Comparison of ENCODE assay signal across 19 cellular contexts in the genomic region with DNA sequence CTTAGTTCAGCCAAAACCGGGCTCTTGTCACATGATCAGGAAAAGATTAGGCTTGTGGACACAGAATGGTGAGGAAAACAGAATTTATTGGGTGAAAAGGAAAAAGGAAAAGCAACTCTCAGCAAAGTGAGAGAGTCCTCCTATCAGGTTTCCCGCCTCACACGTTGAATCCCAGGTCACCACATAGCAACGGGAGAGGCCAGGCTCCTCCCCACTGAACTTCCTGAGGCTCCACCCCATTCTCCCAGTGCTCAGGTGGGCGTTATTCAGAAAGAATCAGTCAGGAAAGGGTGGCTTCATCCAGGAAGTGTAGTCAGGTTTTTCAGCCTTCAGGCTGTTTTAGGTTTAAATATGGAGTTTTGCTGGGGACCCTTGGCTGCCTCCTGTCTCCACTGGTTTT.
DNase-seq lines count a peak whose midpoint lies in the region; ATAC-seq and TF ChIP-seq lines count a peak whose summit lies in the region.
"Had no signal": no experiment of that assay in that cellular context is flagged by ENCODE, and none has a peak within 500 bp of the region (broad histone marks: within the 10 kb centered on the region; RNA-seq: fewer than 3 reads in every experiment).

No MANE protein-coding gene starts in this region.

- H3K4me3 Mint-ChIP-seq in neural progenitor cell = no peak overlapping the region
- H3K4me3 Mint-ChIP-seq: activated CD4-positive, alpha-beta T cell treated with anti-CD3 and anti-CD28 coated beads, Interleukin-2, amount 10 ng/mL, durations not matched to agents 7 days and 5 days; activated T-cell treated with anti-CD3 and anti-CD28 coated beads, Interleukin-2, amount 50 U/mL, for 24 hours; central memory CD8-positive, alpha-beta T cell; naive thymus-derived CD8-positive, alpha-beta T cell had no signal

- no peak for TF ChIP-seq CTCF in esophagus squamous epithelium (IDR thresholded peaks at IDR 0.05)
- no peak for TF ChIP-seq CTCF in neural progenitor cell (IDR thresholded peaks at IDR 0.05)

- DNase-seq in Daoy (ENCODE audit: low read depth) (peak; percentile 43), NCI-H2196 (lab: John Stamatoyannopoulos, UW; ENCODE audit: unreplicated experiment) (peak; percentile 17), esophagus squamous epithelium (lab: John Stamatoyannopoulos, UW) (no peak), neural progenitor cell (ENCODE audit: low spot score) (no peak), substantia nigra (lab: John Stamatoyannopoulos, UW) (no peak), AG20443 (ENCODE audit: low spot score) (no peak)
- DNase-seq in stimulated activated CD4-positive, alpha-beta T cell treated with anti-CD3 and anti-CD28 coated beads, Interleukin-4, amount 100 ng/mL, for 4 hours = no peak
- DNase-seq: activated CD4-positive, alpha-beta T cell treated with anti-CD3 and anti-CD28 coated beads, Interleukin-2, amount 10 ng/mL, durations not matched to agents 7 days and 5 days; activated T-cell treated with anti-CD3 and anti-CD28 coated beads, Interleukin-2, amount 50 U/mL, for 24 hours; AML-193; GOT3; KG1; naive thymus-derived CD8-positive, alpha-beta T cell had no signal

- no peak overlapping the region for H2AFZ ChIP-seq in neural progenitor cell (replicated peaks)

- 43 to 45% methylated on average over 5 of the region's 5 CpGs for whole genome bisulfite sequencing in esophagus squamous epithelium, 2 donors

- no peaks in the 10 kb centered on the region for H3F3A ChIP-seq in neural progenitor cell (ENCODE audit: low read depth)

- no peaks in the 10 kb centered on the region for H3K27me3 Mint-ChIP-seq in neural progenitor cell (ENCODE audit: insufficient read depth, low read depth)

- H3K4me1 Mint-ChIP-seq in neural progenitor cell = no peaks in the 10 kb centered on the region
- H3K4me1 Mint-ChIP-seq: activated CD4-positive, alpha-beta T cell treated with anti-CD3 and anti-CD28 coated beads, Interleukin-2, amount 10 ng/mL, durations not matched to agents 7 days and 5 days; central memory CD8-positive, alpha-beta T cell had no signal

- no peaks in the 10 kb centered on the region for H3K79me2 ChIP-seq in neural progenitor cell (ENCODE audit: low read depth)

- H3K27ac ChIP-seq in esophagus squamous epithelium (peak overlapping the region in 3 of 4 donors; percentile 54 to 70 (median 68)), neural progenitor cell (no peak overlapping the region), substantia nigra (ENCODE audit: low read depth, low read length, poor library complexity, severe bottlenecking) (no peak overlapping the region)
- H3K27ac ChIP-seq: epithelial cell of prostate, SK-N-MC, tibial nerve had no signal

- H3K27me3 ChIP-seq in esophagus squamous epithelium = no peaks in the 10 kb centered on the region
- H3K27me3 ChIP-seq in neural progenitor cell = no peaks in the 10 kb centered on the region
- H3K27me3 ChIP-seq: tibial nerve had no signal

- no peaks in the 10 kb centered on the region for H3K9me3 Mint-ChIP-seq in neural progenitor cell
- H3K9me3 Mint-ChIP-seq: activated CD4-positive, alpha-beta T cell treated with anti-CD3 and anti-CD28 coated beads, Interleukin-2, amount 10 ng/mL, durations not matched to agents 7 days and 5 days; activated T-cell treated with anti-CD3 and anti-CD28 coated beads, Interleukin-2, amount 50 U/mL, for 24 hours; central memory CD8-positive, alpha-beta T cell; naive thymus-derived CD8-positive, alpha-beta T cell had no signal

- H3K4me1 ChIP-seq in esophagus squamous epithelium (peaks cover 6 to 31% (median 9%) of the 10 kb centered on the region in 3 donors), neural progenitor cell (no peaks in the 10 kb centered on the region)

- no peak for TF ChIP-seq POLR2A in esophagus squamous epithelium (IDR thresholded peaks at IDR 0.05)

- H3K4me3 ChIP-seq in esophagus squamous epithelium (no peak overlapping the region), neural progenitor cell (no peak overlapping the region)
- H3K4me3 ChIP-seq: heart left ventricle, SK-N-MC, tibial nerve had no signal

- intact Hi-C loops in esophagus squamous epithelium (cut with DNase I) = no loop called here

- no peak overlapping the region for H3K9ac ChIP-seq in neural progenitor cell

- H3K27ac Mint-ChIP-seq in neural progenitor cell = peak overlapping the region; percentile 7
- H3K27ac Mint-ChIP-seq: activated CD4-positive, alpha-beta T cell treated with anti-CD3 and anti-CD28 coated beads, Interleukin-2, amount 10 ng/mL, durations not matched to agents 7 days and 5 days; activated T-cell treated with anti-CD3 and anti-CD28 coated beads, Interleukin-2, amount 50 U/mL, for 24 hours had no signal

- H3K36me3 ChIP-seq in esophagus squamous epithelium (no peaks in the 10 kb centered on the region), neural progenitor cell (no peaks in the 10 kb centered on the region)
- H3K36me3 ChIP-seq: heart left ventricle, tibial nerve had no signal

- H3K36me3 Mint-ChIP-seq in neural progenitor cell = no peaks in the 10 kb centered on the region
- H3K36me3 Mint-ChIP-seq: naive thymus-derived CD8-positive, alpha-beta T cell had no signal

- H3K4me2 ChIP-seq in neural progenitor cell = no peak overlapping the region

- H4K20me1 ChIP-seq in neural progenitor cell (ENCODE audit: low read depth) = no peaks in the 10 kb centered on the region

- no peaks in the 10 kb centered on the region for H3K9me3 ChIP-seq in esophagus squamous epithelium
- H3K9me3 ChIP-seq in neural progenitor cell (ENCODE audit: low read depth) = no peaks in the 10 kb centered on the region
- H3K9me3 ChIP-seq: heart left ventricle, tibial nerve had no signal

- no peak for ATAC-seq in HG03095 (IDR thresholded peaks at IDR 0.05; ENCODE audit: unreplicated experiment)
- ATAC-seq: naive thymus-derived CD8-positive, alpha-beta T cell had no signal

Comparison
In these comparisons a context has a peak if more than half of its experiments do, and no peak if none do; other contexts are left out.
1. DNase-seq: peak in Daoy (single experiment) and NCI-H2196 (single experiment); none in esophagus squamous epithelium (single experiment), neural progenitor cell (single experiment), substantia nigra (0 of 49), AG20443 (single experiment) and stimulated activated CD4-positive, alpha-beta T cell treated with anti-CD3 and anti-CD28 coated beads, Interleukin-4, amount 100 ng/mL, for 4 hours (0 of 2).
2. H3K27ac ChIP-seq: peak in esophagus squamous epithelium (3 of 4); none in neural progenitor cell (single experiment) and substantia nigra (single experiment).